Comparison of ENCODE assay signal across 1 cellular context in the genomic region with DNA sequence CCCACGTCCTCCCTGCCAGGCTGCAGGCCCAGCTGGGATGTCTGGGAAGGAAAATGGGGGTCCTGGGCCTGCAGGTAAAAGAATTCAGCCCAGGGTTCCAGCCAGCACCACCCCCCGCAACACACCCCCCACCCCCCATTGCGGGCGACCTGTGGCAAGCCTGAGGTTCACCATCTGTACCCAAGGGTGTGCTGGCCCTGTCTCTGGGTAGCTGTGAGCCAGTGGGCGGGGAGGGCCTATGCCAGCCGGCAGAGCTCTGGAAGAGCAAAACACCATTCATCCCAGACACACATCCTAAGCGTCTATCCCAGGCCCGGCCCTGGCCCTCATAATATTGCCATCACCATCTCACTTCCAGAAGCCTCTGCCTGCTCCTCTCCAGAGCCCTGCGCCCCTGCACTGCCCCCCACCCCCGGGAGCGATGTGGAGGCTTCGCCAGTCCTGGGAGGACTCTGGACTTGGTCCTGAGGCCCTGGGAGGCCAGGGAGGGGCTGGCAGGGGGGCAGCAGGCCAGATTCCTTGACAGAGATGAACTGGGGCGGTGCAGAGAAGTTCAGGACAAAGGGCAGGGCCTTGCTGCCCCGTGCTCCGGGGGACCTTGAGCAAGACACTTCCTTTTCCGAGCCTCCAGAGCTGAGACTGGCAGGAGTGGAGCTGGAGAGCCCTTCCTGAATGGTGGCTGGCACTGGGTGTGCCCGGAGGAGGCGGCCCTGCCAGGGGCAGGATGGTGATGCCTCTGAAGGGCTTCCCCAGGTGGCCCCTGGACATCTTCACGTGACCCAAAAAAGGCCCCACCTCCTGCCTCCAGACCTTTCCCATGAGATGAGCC.
TF ChIP-seq lines count a peak whose summit lies in the region.

No MANE protein-coding gene starts in this region.

TF ChIP-seq in HepG2, 621 proteins besides CTCF, POLR2A, EP300 and RAD21 (continued from another document and continues in another):
- TF ChIP-seq, protein P1, sequence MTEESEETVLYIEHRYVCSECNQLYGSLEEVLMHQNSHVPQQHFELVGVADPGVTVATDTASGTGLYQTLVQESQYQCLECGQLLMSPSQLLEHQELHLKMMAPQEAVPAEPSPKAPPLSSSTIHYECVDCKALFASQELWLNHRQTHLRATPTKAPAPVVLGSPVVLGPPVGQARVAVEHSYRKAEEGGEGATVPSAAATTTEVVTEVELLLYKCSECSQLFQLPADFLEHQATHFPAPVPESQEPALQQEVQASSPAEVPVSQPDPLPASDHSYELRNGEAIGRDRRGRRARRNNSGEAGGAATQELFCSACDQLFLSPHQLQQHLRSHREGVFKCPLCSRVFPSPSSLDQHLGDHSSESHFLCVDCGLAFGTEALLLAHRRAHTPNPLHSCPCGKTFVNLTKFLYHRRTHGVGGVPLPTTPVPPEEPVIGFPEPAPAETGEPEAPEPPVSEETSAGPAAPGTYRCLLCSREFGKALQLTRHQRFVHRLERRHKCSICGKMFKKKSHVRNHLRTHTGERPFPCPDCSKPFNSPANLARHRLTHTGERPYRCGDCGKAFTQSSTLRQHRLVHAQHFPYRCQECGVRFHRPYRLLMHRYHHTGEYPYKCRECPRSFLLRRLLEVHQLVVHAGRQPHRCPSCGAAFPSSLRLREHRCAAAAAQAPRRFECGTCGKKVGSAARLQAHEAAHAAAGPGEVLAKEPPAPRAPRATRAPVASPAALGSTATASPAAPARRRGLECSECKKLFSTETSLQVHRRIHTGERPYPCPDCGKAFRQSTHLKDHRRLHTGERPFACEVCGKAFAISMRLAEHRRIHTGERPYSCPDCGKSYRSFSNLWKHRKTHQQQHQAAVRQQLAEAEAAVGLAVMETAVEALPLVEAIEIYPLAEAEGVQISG (CRISPR knock-in tag; IDR thresholded peaks at IDR 0.05), result peak; percentile 77
- TF ChIP-seq TBX2 (CRISPR knock-in tag; IDR thresholded peaks at IDR 0.05; ENCODE audit: borderline replicate concordance) (peak; percentile 53; the same call in 1 of the 2 replicates), NCOA2 (CRISPR knock-in tag; IDR thresholded peaks at IDR 0.05) (peak; percentile 84), ZNF547 (CRISPR knock-in tag; IDR thresholded peaks at IDR 0.05) (peak; percentile 43; the same call in 1 of the 2 replicates), ELF4 (CRISPR knock-in tag; IDR thresholded peaks at IDR 0.05; ENCODE audit: borderline replicate concordance) (no peak), BCL6 (CRISPR knock-in tag; IDR thresholded peaks at IDR 0.05) (peak; percentile 98), AKAP8 (CRISPR knock-in tag; IDR thresholded peaks at IDR 0.05) (0 out of 2 replicates have a peak, but pooled peaks have one; percentile 42), ZNF468 (CRISPR knock-in tag; IDR thresholded peaks at IDR 0.05) (no peak), SMYD3 (CRISPR knock-in tag; IDR thresholded peaks at IDR 0.05) (no peak), FIP1L1 (IDR thresholded peaks at IDR 0.05; ENCODE audit: borderline replicate concordance, insufficient read depth, low read depth, low read length) (no peak), ZNF546 (CRISPR knock-in tag; conservative IDR thresholded peaks at IDR 0.05) (peak; percentile 90), ZNF337 (CRISPR knock-in tag; IDR thresholded peaks at IDR 0.05; ENCODE audit: borderline replicate concordance, low read depth) (no peak), ZNF703 (CRISPR knock-in tag; IDR thresholded peaks at IDR 0.05; ENCODE audit: borderline replicate concordance) (no peak), NFYC (CRISPR knock-in tag; IDR thresholded peaks at IDR 0.05) (0 out of 2 replicates have a peak, but pooled peaks have one; percentile 23), SP2 (CRISPR knock-in tag; IDR thresholded peaks at IDR 0.05) (0 out of 2 replicates have a peak, but pooled peaks have one; percentile 36), RCOR2 (CRISPR knock-in tag; IDR thresholded peaks at IDR 0.05) (peak; percentile 87), KLF16 (CRISPR knock-in tag; IDR thresholded peaks at IDR 0.05) (peak in 1 of 2 experiments; percentile 77; a peak in 2 of 4 replicates), ZNF552 (CRISPR knock-in tag; IDR thresholded peaks at IDR 0.05; ENCODE audit: borderline replicate concordance) (no peak), ZNF567 (CRISPR knock-in tag; IDR thresholded peaks at IDR 0.05; ENCODE audit: borderline replicate concordance) (no peak), ERF (CRISPR knock-in tag; IDR thresholded peaks at IDR 0.05) (peak; percentile 74), HMG20B (CRISPR knock-in tag; conservative IDR thresholded peaks at IDR 0.05) (peak; percentile 48; the same call in 1 of the 2 replicates), ATF7-NPFF (CRISPR knock-in tag; IDR thresholded peaks at IDR 0.05; ENCODE audit: low read depth) (peak; percentile 32), CBX1 (IDR thresholded peaks at IDR 0.05; ENCODE audit: low read depth) (no peak), ZNF674 (CRISPR knock-in tag; IDR thresholded peaks at IDR 0.05; ENCODE audit: low read depth) (no peak)
- TF ChIP-seq, protein P2, sequence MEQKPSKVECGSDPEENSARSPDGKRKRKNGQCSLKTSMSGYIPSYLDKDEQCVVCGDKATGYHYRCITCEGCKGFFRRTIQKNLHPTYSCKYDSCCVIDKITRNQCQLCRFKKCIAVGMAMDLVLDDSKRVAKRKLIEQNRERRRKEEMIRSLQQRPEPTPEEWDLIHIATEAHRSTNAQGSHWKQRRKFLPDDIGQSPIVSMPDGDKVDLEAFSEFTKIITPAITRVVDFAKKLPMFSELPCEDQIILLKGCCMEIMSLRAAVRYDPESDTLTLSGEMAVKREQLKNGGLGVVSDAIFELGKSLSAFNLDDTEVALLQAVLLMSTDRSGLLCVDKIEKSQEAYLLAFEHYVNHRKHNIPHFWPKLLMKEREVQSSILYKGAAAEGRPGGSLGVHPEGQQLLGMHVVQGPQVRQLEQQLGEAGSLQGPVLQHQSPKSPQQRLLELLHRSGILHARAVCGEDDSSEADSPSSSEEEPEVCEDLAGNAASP (CRISPR knock-in tag; IDR thresholded peaks at IDR 0.05; ENCODE audit: borderline replicate concordance), result peak; percentile 84
- TF ChIP-seq, protein P3, sequence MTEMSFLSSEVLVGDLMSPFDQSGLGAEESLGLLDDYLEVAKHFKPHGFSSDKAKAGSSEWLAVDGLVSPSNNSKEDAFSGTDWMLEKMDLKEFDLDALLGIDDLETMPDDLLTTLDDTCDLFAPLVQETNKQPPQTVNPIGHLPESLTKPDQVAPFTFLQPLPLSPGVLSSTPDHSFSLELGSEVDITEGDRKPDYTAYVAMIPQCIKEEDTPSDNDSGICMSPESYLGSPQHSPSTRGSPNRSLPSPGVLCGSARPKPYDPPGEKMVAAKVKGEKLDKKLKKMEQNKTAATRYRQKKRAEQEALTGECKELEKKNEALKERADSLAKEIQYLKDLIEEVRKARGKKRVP (CRISPR knock-in tag; IDR thresholded peaks at IDR 0.05), result 0 out of 4 replicates have a peak, but pooled peaks of 1 of the 2 experiments have one; percentile 41
- TF ChIP-seq, protein P4, sequence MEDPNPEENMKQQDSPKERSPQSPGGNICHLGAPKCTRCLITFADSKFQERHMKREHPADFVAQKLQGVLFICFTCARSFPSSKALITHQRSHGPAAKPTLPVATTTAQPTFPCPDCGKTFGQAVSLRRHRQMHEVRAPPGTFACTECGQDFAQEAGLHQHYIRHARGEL (CRISPR knock-in tag; IDR thresholded peaks at IDR 0.05), result 0 out of 2 replicates have a peak, but pooled peaks have one; percentile 43
- TF ChIP-seq, protein P5, sequence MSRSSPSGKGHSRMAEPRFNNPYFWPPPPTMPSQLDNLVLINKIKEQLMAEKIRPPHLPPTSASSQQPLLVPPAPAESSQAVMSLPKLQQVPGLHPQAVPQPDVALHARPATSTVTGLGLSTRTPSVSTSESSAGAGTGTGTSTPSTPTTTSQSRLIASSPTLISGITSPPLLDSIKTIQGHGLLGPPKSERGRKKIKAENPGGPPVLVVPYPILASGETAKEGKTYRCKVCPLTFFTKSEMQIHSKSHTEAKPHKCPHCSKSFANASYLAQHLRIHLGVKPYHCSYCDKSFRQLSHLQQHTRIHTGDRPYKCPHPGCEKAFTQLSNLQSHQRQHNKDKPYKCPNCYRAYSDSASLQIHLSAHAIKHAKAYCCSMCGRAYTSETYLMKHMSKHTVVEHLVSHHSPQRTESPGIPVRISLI (CRISPR knock-in tag; IDR thresholded peaks at IDR 0.05; ENCODE audit: borderline replicate concordance), result no peak
- TF ChIP-seq, protein P6, sequence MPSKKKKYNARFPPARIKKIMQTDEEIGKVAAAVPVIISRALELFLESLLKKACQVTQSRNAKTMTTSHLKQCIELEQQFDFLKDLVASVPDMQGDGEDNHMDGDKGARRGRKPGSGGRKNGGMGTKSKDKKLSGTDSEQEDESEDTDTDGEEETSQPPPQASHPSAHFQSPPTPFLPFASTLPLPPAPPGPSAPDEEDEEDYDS (CRISPR knock-in tag; IDR thresholded peaks at IDR 0.05), result peak; percentile 70; the same call in 1 of the 2 replicates
- TF ChIP-seq, protein P7, sequence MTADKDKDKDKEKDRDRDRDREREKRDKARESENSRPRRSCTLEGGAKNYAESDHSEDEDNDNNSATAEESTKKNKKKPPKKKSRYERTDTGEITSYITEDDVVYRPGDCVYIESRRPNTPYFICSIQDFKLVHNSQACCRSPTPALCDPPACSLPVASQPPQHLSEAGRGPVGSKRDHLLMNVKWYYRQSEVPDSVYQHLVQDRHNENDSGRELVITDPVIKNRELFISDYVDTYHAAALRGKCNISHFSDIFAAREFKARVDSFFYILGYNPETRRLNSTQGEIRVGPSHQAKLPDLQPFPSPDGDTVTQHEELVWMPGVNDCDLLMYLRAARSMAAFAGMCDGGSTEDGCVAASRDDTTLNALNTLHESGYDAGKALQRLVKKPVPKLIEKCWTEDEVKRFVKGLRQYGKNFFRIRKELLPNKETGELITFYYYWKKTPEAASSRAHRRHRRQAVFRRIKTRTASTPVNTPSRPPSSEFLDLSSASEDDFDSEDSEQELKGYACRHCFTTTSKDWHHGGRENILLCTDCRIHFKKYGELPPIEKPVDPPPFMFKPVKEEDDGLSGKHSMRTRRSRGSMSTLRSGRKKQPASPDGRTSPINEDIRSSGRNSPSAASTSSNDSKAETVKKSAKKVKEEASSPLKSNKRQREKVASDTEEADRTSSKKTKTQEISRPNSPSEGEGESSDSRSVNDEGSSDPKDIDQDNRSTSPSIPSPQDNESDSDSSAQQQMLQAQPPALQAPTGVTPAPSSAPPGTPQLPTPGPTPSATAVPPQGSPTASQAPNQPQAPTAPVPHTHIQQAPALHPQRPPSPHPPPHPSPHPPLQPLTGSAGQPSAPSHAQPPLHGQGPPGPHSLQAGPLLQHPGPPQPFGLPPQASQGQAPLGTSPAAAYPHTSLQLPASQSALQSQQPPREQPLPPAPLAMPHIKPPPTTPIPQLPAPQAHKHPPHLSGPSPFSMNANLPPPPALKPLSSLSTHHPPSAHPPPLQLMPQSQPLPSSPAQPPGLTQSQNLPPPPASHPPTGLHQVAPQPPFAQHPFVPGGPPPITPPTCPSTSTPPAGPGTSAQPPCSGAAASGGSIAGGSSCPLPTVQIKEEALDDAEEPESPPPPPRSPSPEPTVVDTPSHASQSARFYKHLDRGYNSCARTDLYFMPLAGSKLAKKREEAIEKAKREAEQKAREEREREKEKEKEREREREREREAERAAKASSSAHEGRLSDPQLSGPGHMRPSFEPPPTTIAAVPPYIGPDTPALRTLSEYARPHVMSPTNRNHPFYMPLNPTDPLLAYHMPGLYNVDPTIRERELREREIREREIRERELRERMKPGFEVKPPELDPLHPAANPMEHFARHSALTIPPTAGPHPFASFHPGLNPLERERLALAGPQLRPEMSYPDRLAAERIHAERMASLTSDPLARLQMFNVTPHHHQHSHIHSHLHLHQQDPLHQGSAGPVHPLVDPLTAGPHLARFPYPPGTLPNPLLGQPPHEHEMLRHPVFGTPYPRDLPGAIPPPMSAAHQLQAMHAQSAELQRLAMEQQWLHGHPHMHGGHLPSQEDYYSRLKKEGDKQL (CRISPR knock-in tag; IDR thresholded peaks at IDR 0.05; ENCODE audit: low read depth), result 0 out of 2 replicates have a peak, but pooled peaks have one; percentile 18
- TF ChIP-seq, protein P8, sequence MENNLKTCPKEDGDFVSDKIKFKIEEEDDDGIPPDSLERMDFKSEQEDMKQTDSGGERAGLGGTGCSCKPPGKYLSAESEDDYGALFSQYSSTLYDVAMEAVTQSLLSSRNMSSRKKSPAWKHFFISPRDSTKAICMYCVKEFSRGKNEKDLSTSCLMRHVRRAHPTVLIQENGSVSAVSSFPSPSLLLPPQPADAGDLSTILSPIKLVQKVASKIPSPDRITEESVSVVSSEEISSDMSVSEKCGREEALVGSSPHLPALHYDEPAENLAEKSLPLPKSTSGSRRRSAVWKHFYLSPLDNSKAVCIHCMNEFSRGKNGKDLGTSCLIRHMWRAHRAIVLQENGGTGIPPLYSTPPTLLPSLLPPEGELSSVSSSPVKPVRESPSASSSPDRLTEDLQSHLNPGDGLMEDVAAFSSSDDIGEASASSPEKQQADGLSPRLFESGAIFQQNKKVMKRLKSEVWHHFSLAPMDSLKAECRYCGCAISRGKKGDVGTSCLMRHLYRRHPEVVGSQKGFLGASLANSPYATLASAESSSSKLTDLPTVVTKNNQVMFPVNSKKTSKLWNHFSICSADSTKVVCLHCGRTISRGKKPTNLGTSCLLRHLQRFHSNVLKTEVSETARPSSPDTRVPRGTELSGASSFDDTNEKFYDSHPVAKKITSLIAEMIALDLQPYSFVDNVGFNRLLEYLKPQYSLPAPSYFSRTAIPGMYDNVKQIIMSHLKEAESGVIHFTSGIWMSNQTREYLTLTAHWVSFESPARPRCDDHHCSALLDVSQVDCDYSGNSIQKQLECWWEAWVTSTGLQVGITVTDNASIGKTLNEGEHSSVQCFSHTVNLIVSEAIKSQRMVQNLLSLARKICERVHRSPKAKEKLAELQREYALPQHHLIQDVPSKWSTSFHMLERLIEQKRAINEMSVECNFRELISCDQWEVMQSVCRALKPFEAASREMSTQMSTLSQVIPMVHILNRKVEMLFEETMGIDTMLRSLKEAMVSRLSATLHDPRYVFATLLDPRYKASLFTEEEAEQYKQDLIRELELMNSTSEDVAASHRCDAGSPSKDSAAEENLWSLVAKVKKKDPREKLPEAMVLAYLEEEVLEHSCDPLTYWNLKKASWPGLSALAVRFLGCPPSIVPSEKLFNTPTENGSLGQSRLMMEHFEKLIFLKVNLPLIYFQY (CRISPR knock-in tag; IDR thresholded peaks at IDR 0.05; ENCODE audit: borderline replicate concordance), result peak; percentile 44; the same call in 1 of the 2 replicates
- TF ChIP-seq, protein P9, sequence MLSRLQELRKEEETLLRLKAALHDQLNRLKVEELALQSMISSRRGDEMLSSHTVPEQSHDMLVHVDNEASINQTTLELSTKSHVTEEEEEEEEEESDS (CRISPR knock-in tag; IDR thresholded peaks at IDR 0.05; ENCODE audit: borderline replicate concordance), result no peak
- TF ChIP-seq, protein P10, sequence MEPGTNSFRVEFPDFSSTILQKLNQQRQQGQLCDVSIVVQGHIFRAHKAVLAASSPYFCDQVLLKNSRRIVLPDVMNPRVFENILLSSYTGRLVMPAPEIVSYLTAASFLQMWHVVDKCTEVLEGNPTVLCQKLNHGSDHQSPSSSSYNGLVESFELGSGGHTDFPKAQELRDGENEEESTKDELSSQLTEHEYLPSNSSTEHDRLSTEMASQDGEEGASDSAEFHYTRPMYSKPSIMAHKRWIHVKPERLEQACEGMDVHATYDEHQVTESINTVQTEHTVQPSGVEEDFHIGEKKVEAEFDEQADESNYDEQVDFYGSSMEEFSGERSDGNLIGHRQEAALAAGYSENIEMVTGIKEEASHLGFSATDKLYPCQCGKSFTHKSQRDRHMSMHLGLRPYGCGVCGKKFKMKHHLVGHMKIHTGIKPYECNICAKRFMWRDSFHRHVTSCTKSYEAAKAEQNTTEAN (CRISPR knock-in tag; conservative IDR thresholded peaks at IDR 0.05), result 0 out of 2 replicates have a peak, but pooled peaks have one; percentile 36
